ENCODE assay signal across 8 cellular contexts in the genomic region with DNA sequence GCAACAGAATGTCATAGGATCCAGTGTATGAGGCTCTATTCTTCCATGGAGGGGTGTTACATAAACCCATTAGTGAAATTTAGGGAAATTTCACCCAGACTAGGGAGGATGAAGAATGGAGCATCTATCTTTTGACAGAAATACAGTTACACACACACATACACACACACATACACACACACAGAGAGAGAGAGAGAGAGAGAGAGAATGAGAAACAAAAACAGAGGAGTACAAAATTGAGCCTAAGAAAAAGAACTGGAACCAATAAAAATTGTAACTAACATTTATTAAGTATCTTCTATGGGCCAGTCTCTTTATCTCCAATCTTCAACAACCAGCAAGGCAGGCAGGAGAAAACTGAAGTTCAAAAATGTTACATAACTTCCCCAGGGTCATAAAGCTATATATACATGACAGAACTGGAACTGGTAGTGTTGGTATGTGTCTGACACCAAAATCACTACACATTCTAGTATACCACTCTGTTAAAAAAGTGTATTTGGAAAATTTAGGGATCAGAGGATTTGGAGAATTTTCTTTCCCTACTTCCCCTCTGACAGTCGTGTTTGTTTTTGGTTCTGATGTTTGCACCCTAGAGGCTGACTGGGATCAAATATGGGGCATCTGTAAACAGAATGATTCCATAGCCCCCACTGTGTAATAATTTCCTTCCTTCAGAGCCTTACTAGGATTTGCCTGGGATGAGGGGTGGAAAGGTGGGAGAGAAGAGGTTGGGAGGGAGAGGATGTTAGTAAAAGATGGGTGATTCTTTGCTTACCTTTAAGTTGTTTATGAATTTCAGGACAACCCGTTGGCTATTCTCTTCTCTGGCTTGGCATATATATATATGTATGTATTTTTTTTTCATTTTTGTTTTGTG. TPM values are rescaled to one million over a fixed set of nuclear protein-coding genes. Genes with fewer than 3 reads are reported as not detected.
DNase-seq lines count a peak whose midpoint lies in the region; ATAC-seq and TF ChIP-seq lines count a peak whose summit lies in the region.

No MANE protein-coding gene starts in this region.

- H3K36me3 ChIP-seq in cardiac muscle cell (no peaks in the 10 kb centered on the region), left lung (no peaks in the 10 kb centered on the region), upper lobe of left lung (no peaks in the 10 kb centered on the region)

- TF ChIP-seq EP300 in upper lobe of left lung (IDR thresholded peaks at IDR 0.05), result no peak

- TF ChIP-seq CTCF in cardiac muscle cell (IDR thresholded peaks at IDR 0.05; ENCODE audit: low read depth, low read length), result no peak
- TF ChIP-seq CTCF in left lung (IDR thresholded peaks at IDR 0.05), result no peak
- TF ChIP-seq CTCF in upper lobe of left lung (IDR thresholded peaks at IDR 0.05), result no peak

- WGBS in upper lobe of left lung, 2 donors, result 31 to 37% methylated on average over 2 of the region's 2 CpGs

- DNase-seq in cardiac muscle cell (ENCODE audit: low read depth in 1 of 2, low spot score in 1 of 2) (peak in 1 of 2 donors; percentile 6), left ventricle myocardium superior (no peak), left lung (no peak), upper lobe of left lung (no peak), NCI-H1694 (lab: John Stamatoyannopoulos, UW) (no peak), head of caudate nucleus (no peak)
- no peak for DNase-seq in activated naive CD8-positive, alpha-beta T cell treated with anti-CD3 and anti-CD28 coated beads, Interleukin-2, amount 10 ng/mL, durations not matched to agents 7 days and 5 days

- H3K9me3 ChIP-seq in cardiac muscle cell (ENCODE audit: low read depth) (no peaks in the 10 kb centered on the region), left lung (no peaks in the 10 kb centered on the region), upper lobe of left lung (no peaks in the 10 kb centered on the region)

- peak overlapping the region; percentile 75 for H3K4me3 Mint-ChIP-seq in activated naive CD8-positive, alpha-beta T cell treated with anti-CD3 and anti-CD28 coated beads, Interleukin-2, amount 10 ng/mL, durations not matched to agents 7 days and 5 days

- H3K27me3 ChIP-seq in cardiac muscle cell (no peaks in the 10 kb centered on the region), left lung (peaks cover 0 to 32% of the 10 kb centered on the region in 2 donors), upper lobe of left lung (no peaks in the 10 kb centered on the region)

- no peaks in the 10 kb centered on the region for H3K9me3 Mint-ChIP-seq in activated naive CD8-positive, alpha-beta T cell treated with anti-CD3 and anti-CD28 coated beads, Interleukin-2, amount 10 ng/mL, durations not matched to agents 7 days and 5 days

- H3K4me1 Mint-ChIP-seq in activated naive CD8-positive, alpha-beta T cell treated with anti-CD3 and anti-CD28 coated beads, Interleukin-2, amount 10 ng/mL, durations not matched to agents 7 days and 5 days, result peaks cover 31% of the 10 kb centered on the region

- H3K27ac Mint-ChIP-seq in activated naive CD8-positive, alpha-beta T cell treated with anti-CD3 and anti-CD28 coated beads, Interleukin-2, amount 10 ng/mL, durations not matched to agents 7 days and 5 days, result peak overlapping the region; percentile 53

- POLR2A ChIA-PET in activated naive CD8-positive, alpha-beta T cell treated with anti-CD3 and anti-CD28 coated beads, Interleukin-2, amount 10 ng/mL, durations not matched to agents 7 days and 5 days (lab: Charles Lee), result no interaction called here

- H3K27ac ChIP-seq in cardiac muscle cell, result peak overlapping the region; percentile 97
- H3K27ac ChIP-seq in left lung, result peak overlapping the region; percentile 89 to 96
- H3K27ac ChIP-seq in upper lobe of left lung, result peak overlapping the region in 3 of 4 donors; percentile 82 to 98 (median 94)

- H3K36me3 Mint-ChIP-seq in activated naive CD8-positive, alpha-beta T cell treated with anti-CD3 and anti-CD28 coated beads, Interleukin-2, amount 10 ng/mL, durations not matched to agents 7 days and 5 days, result no peaks in the 10 kb centered on the region

- intact Hi-C loops in left ventricle myocardium superior (cut with micrococcal nuclease) (no loop called here), left lung (cut with DNase I) (no loop called here), head of caudate nucleus (cut with DNase I) (loop anchor here (5.0 kb wide), 1 partner anchor 84 kb away; the partner anchor contains the start of genes BTF3L4 and TXNDC12)

- H3K4me3 ChIP-seq in cardiac muscle cell, result peak overlapping the region; percentile 94
- H3K4me3 ChIP-seq in left lung, result peak overlapping the region in 1 of 2 donors; percentile 73
- peak overlapping the region in 3 of 4 donors; percentile 62 to 91 (median 88) for H3K4me3 ChIP-seq in upper lobe of left lung

- ATAC-seq in left ventricle myocardium superior (no peak), left lung (no peak), upper lobe of left lung (ENCODE audit: low FRiP score in 2 of 2) (no peak), GM21423 (IDR thresholded peaks at IDR 0.05; ENCODE audit: unreplicated experiment) (no peak)
- ATAC-seq in activated naive CD8-positive, alpha-beta T cell treated with anti-CD3 and anti-CD28 coated beads, Interleukin-2, amount 10 ng/mL, durations not matched to agents 7 days and 5 days (ENCODE audit: low read depth), result no peak

- H3K4me1 ChIP-seq in cardiac muscle cell (ENCODE audit: low read depth) (peaks cover 16% of the 10 kb centered on the region), left lung (peaks cover 0 to 38% of the 10 kb centered on the region in 2 donors), upper lobe of left lung (peaks cover 18 to 33% (median 25%) of the 10 kb centered on the region in 4 donors)

- TF ChIP-seq POLR2A in upper lobe of left lung (IDR thresholded peaks at IDR 0.05), result no peak

- peaks cover 10% of the 10 kb centered on the region for H3K27me3 Mint-ChIP-seq in activated naive CD8-positive, alpha-beta T cell treated with anti-CD3 and anti-CD28 coated beads, Interleukin-2, amount 10 ng/mL, durations not matched to agents 7 days and 5 days

RNA-seq across cellular contexts. Expression of gene ZFYVE9, which starts 1.0 kb away (rescaled TPM):
- 23.1 and 30.3 TPM in 2 replicates for total RNA-seq in cardiac muscle cell
- polyA plus RNA-seq in cardiac muscle cell, result 7.1 and 9.8 TPM in 2 replicates
- total RNA-seq in left ventricle myocardium superior, result 19.3 TPM
- total RNA-seq in activated naive CD8-positive, alpha-beta T cell treated with anti-CD3 and anti-CD28 coated beads, Interleukin-2, amount 10 ng/mL, durations not matched to agents 7 days and 5 days, result 1 to 10 TPM; 4.5 to 5.5 TPM
- 10 to 100 TPM; 15.2 to 18.9 TPM for total RNA-seq in left lung
- total RNA-seq in upper lobe of left lung, result 10 to 100 TPM; 13.4 to 40.3 (median 19.6) TPM
